21 cellular contexts compared by ENCODE assay signal in genomic region chr6:4895971-4896370, GRCh38.
"Had no signal": no experiment of that assay in that cellular context is flagged by ENCODE, and none has a peak within 500 bp of the region (broad histone marks: within the 10 kb centered on the region; RNA-seq: fewer than 3 reads in every experiment).

No MANE protein-coding gene starts in this region.

- DNase-seq: activated CD4-positive, alpha-beta T cell treated with anti-CD3 and anti-CD28 coated beads, Interleukin-2, amount 50 U/mL, for 1 hour; activated CD8-positive, alpha-beta T cell treated with anti-CD3 and anti-CD28 coated beads, Interleukin-2, amount 10 ng/mL, durations not matched to agents 7 days and 5 days; activated naive CD4-positive, alpha-beta T cell treated with Interleukin-2 at 50 U/mL for 16 hours; activated naive CD8-positive, alpha-beta T cell treated with anti-CD3 and anti-CD28 coated beads for 36 hours; activated T-cell treated with anti-CD3 and anti-CD28 coated beads, Interleukin-2, amount 50 U/mL, for 48 hours; colonic mucosa; left ventricle myocardium superior; mammary epithelial cell; occipital lobe; small intestine; stimulated activated CD4-positive, alpha-beta T cell treated with anti-CD3 and anti-CD28 coated beads, Interleukin-2, amount 100 ng/mL, for 24 hours; T1000; testis had no signal

- H3K27ac ChIP-seq: colonic mucosa, epithelial cell of prostate, testis had no signal

- H3K27ac Mint-ChIP-seq: activated CD8-positive, alpha-beta T cell treated with anti-CD3 and anti-CD28 coated beads, Interleukin-2, amount 10 ng/mL, durations not matched to agents 7 days and 5 days; activated naive CD8-positive, alpha-beta T cell treated with anti-CD3 and anti-CD28 coated beads for 36 hours; stimulated activated memory B cell treated with anti-CD40 and anti-IgM and Interleukin-4, amounts not matched to agents 10 μg/mL and 1 μg/mL and 100 μg/mL, for 72 hours; T-helper 1 cell treated with Interleukin-12 subunit alpha and Interleukin-12 subunit beta and Interleukin-4 antibody, amounts not matched to agents 30 μg/mL and 1 μg/mL, for 36 hours; type B pancreatic cell had no signal

- H3K4me3 ChIP-seq: colonic mucosa, testis had no signal

- H3K9me3 ChIP-seq: colonic mucosa, testis had no signal

- H3K4me1 ChIP-seq: colonic mucosa, testis had no signal

- ATAC-seq: activated CD4-positive, CD25-positive, alpha-beta regulatory T cell treated with anti-CD3 and anti-CD28 coated beads, Interleukin-2, amount 50 U/mL, for 24 hours; activated CD8-positive, alpha-beta T cell treated with anti-CD3 and anti-CD28 coated beads, Interleukin-2, amount 10 ng/mL, durations not matched to agents 7 days and 5 days; left ventricle myocardium superior; sciatic nerve; stimulated activated memory B cell treated with anti-CD40 and anti-IgM and Interleukin-4, amounts not matched to agents 10 μg/mL and 1 μg/mL and 100 μg/mL, for 72 hours had no signal

- H3K27me3 ChIP-seq: colonic mucosa, testis had no signal

- H3K27me3 Mint-ChIP-seq: activated naive CD8-positive, alpha-beta T cell treated with anti-CD3 and anti-CD28 coated beads for 36 hours; central memory CD8-positive, alpha-beta T cell; stimulated activated memory B cell treated with anti-CD40 and anti-IgM and Interleukin-4, amounts not matched to agents 10 μg/mL and 1 μg/mL and 100 μg/mL, for 72 hours; type B pancreatic cell had no signal

- H3K4me3 Mint-ChIP-seq: activated CD8-positive, alpha-beta T cell treated with anti-CD3 and anti-CD28 coated beads, Interleukin-2, amount 10 ng/mL, durations not matched to agents 7 days and 5 days; activated naive CD8-positive, alpha-beta T cell treated with anti-CD3 and anti-CD28 coated beads for 36 hours; central memory CD8-positive, alpha-beta T cell; nephron; stimulated activated memory B cell treated with anti-CD40 and anti-IgM and Interleukin-4, amounts not matched to agents 10 μg/mL and 1 μg/mL and 100 μg/mL, for 72 hours; T-helper 1 cell treated with Interleukin-12 subunit alpha and Interleukin-12 subunit beta and Interleukin-4 antibody, amounts not matched to agents 30 μg/mL and 1 μg/mL, for 36 hours; type B pancreatic cell had no signal

- H3K4me1 Mint-ChIP-seq: activated naive CD8-positive, alpha-beta T cell treated with anti-CD3 and anti-CD28 coated beads for 36 hours had no signal

- H3K9me3 Mint-ChIP-seq: central memory CD8-positive, alpha-beta T cell; stimulated activated memory B cell treated with anti-CD40 and anti-IgM and Interleukin-4, amounts not matched to agents 10 μg/mL and 1 μg/mL and 100 μg/mL, for 72 hours had no signal
